In genomic region chr14:68939424-68939892, GRCh38 we compare ENCODE assay signal across 9 cellular contexts. TPM values are rescaled to one million over a fixed set of nuclear protein-coding genes. Genes with fewer than 3 reads are reported as not detected.
DNase-seq lines count a peak whose midpoint lies in the region; TF ChIP-seq lines count a peak whose summit lies in the region.
"Had no signal": no experiment of that assay in that cellular context is flagged by ENCODE, and none has a peak within 500 bp of the region (broad histone marks: within the 10 kb centered on the region; RNA-seq: fewer than 3 reads in every experiment).

No MANE protein-coding gene starts in this region.

- no peaks in the 10 kb centered on the region for H3K36me3 Mint-ChIP-seq in nephron progenitor cell (ENCODE audit: low read depth)
- H3K36me3 Mint-ChIP-seq: stimulated activated effector memory CD8-positive, alpha-beta T cell treated with anti-CD3 and anti-CD28 coated beads, Interleukin-12 subunit alpha, Interleukin-12 subunit beta, amount 100 ng/mL, for 72 hours had no signal

- no peaks in the 10 kb centered on the region for H3K9me3 Mint-ChIP-seq in nephron progenitor cell
- H3K9me3 Mint-ChIP-seq: stimulated activated effector memory CD8-positive, alpha-beta T cell treated with anti-CD3 and anti-CD28 coated beads, Interleukin-12 subunit alpha, Interleukin-12 subunit beta, amount 100 ng/mL, for 72 hours had no signal

- TF ChIP-seq CTCF in colonic mucosa (IDR thresholded peaks at IDR 0.05), result no peak
- TF ChIP-seq CTCF in tibial nerve (IDR thresholded peaks at IDR 0.05), result no peak
- TF ChIP-seq CTCF in nephron progenitor cell (IDR thresholded peaks at IDR 0.05), result no peak

- peaks cover 54% of the 10 kb centered on the region for H3K4me1 ChIP-seq in SJCRH30
- H3K4me1 ChIP-seq in colonic mucosa, result peaks cover 26% of the 10 kb centered on the region
- peaks cover 98% of the 10 kb centered on the region for H3K4me1 ChIP-seq in muscle layer of colon (ENCODE audit: insufficient read depth, low read length)
- H3K4me1 ChIP-seq in tibial nerve, result peaks cover 0 to 89% (median 29%) of the 10 kb centered on the region in 4 donors

- no peak overlapping the region for H3K4me3 ChIP-seq in SJCRH30
- no peak overlapping the region for H3K4me3 ChIP-seq in colonic mucosa
- peak overlapping the region in 1 of 2 donors; percentile 25 for H3K4me3 ChIP-seq in muscle layer of colon (ENCODE audit: low read depth in 1 of 2, low read length in 2 of 2)
- H3K4me3 ChIP-seq in tibial nerve, result no peak overlapping the region

- peaks cover 71% of the 10 kb centered on the region for H3K4me1 Mint-ChIP-seq in nephron progenitor cell
- H3K4me1 Mint-ChIP-seq: stimulated activated effector memory CD8-positive, alpha-beta T cell treated with anti-CD3 and anti-CD28 coated beads, Interleukin-12 subunit alpha, Interleukin-12 subunit beta, amount 100 ng/mL, for 72 hours had no signal

- H3K4me3 Mint-ChIP-seq in nephron progenitor cell, result no peak overlapping the region
- H3K4me3 Mint-ChIP-seq: stimulated activated effector memory CD8-positive, alpha-beta T cell treated with anti-CD3 and anti-CD28 coated beads, Interleukin-12 subunit alpha, Interleukin-12 subunit beta, amount 100 ng/mL, for 72 hours had no signal

- H3K9me3 ChIP-seq in SJCRH30 (replicated peaks) (no peaks in the 10 kb centered on the region), colonic mucosa (no peaks in the 10 kb centered on the region), muscle layer of colon (ENCODE audit: low read length) (no peaks in the 10 kb centered on the region), tibial nerve (no peaks in the 10 kb centered on the region)

- H3K27ac ChIP-seq in SJCRH30 (peak overlapping the region; percentile 1; the same call in 1 of the 2 replicates), colonic mucosa (peak overlapping the region; percentile 88), muscle layer of colon (ENCODE audit: low read depth, low read length) (peak overlapping the region; percentile 85), tibial nerve (peak overlapping the region; percentile 71 to 89 (median 78))

- H3K9ac ChIP-seq in colonic mucosa (ENCODE audit: low read depth in 2 of 2, low read length in 2 of 2) (peak overlapping the region in 1 of 2 donors; percentile 87), muscle layer of colon (ENCODE audit: low read length) (peak overlapping the region; percentile 88)

- TF ChIP-seq EP300 in tibial nerve (IDR thresholded peaks at IDR 0.05), result no peak

- peaks cover 9% of the 10 kb centered on the region for H3K27me3 Mint-ChIP-seq in nephron progenitor cell (ENCODE audit: low read depth, poor library complexity)

- intact Hi-C loops in colonic mucosa (cut with DNase I), result loop anchor here (2.0 kb wide), 1 partner anchor 39 kb away; the partner anchor contains the start of gene ACTN1

- DNase-seq in SJCRH30, result no peak
- no peak for DNase-seq in colonic mucosa
- no peak for DNase-seq in tibial nerve (ENCODE audit: low spot score in 2 of 2)
- no peak for DNase-seq in nephron progenitor cell
- DNase-seq in SK-N-DZ (ENCODE audit: low spot score), result no peak
- DNase-seq in DMS 273 treated with DMSO at 0.1 percent for 48 hours (lab: John Stamatoyannopoulos, UW), result no peak
- DNase-seq: NCI-H2171 had no signal

- no peak for TF ChIP-seq POLR2A in tibial nerve (IDR thresholded peaks at IDR 0.05)

- WGBS in tibial nerve, 2 donors, result 47 to 57% methylated on average over 7 of the region's 7 CpGs

- peaks cover 2% of the 10 kb centered on the region; the same call in 1 of the 2 replicates for H3K36me3 ChIP-seq in SJCRH30
- no peaks in the 10 kb centered on the region for H3K36me3 ChIP-seq in colonic mucosa
- H3K36me3 ChIP-seq in muscle layer of colon (ENCODE audit: insufficient read depth, low read length), result peaks cover 15% of the 10 kb centered on the region
- H3K36me3 ChIP-seq in tibial nerve, result no peaks in the 10 kb centered on the region

- H3K27me3 ChIP-seq in SJCRH30 (no peaks in the 10 kb centered on the region), colonic mucosa (no peaks in the 10 kb centered on the region), muscle layer of colon (ENCODE audit: control insufficient read depth in 1 of 2, insufficient read depth in 2 of 2, low read length in 2 of 2) (no peaks in the 10 kb centered on the region), tibial nerve (no peaks in the 10 kb centered on the region)

- no peak overlapping the region for H3K27ac Mint-ChIP-seq in nephron progenitor cell
- H3K27ac Mint-ChIP-seq: stimulated activated effector memory CD8-positive, alpha-beta T cell treated with anti-CD3 and anti-CD28 coated beads, Interleukin-12 subunit alpha, Interleukin-12 subunit beta, amount 100 ng/mL, for 72 hours had no signal

RNA-seq across cellular contexts. Expression of gene ACTN1, which starts 39.6 kb away (rescaled TPM):
- 101 and 104 TPM in 2 replicates for total RNA-seq in SJCRH30 (2014; rRNA removed; shearing (Covaris generic))
- 100 to 1,000 TPM; 106 to 185 TPM for total RNA-seq in colonic mucosa
- 100 to 1,000 TPM; 130 to 273 (median 152) TPM for total RNA-seq in tibial nerve
- 31.1 and 44.7 TPM in 2 replicates for polyA plus RNA-seq in SK-N-DZ (2014; cell fraction: cytosol; rRNA removed)
- polyA plus RNA-seq in SK-N-DZ (2014; cell fraction: nucleus; rRNA removed), result 18.8 and 35.8 TPM in 2 replicates

Comparison
In these comparisons a context has a peak if more than half of its experiments do, and no peak if none do; other contexts are left out.
1. H3K27ac ChIP-seq: peak in every context shown above with its lines; median percentile 88 in colonic mucosa; 85 in muscle layer of colon; 78 in tibial nerve; 1 in SJCRH30.